14 cellular contexts compared by ENCODE assay signal in genomic region chr17:39705786-39706348, GRCh38. TPM values are rescaled to one million over a fixed set of nuclear protein-coding genes. Genes with fewer than 3 reads are reported as not detected.
DNase-seq lines count a peak whose midpoint lies in the region; ATAC-seq and TF ChIP-seq lines count a peak whose summit lies in the region.
"Had no signal": no experiment of that assay in that cellular context is flagged by ENCODE, and none has a peak within 500 bp of the region (broad histone marks: within the 10 kb centered on the region; RNA-seq: fewer than 3 reads in every experiment).

No MANE protein-coding gene starts in this region.

- H3K4me1 Mint-ChIP-seq in H9, result peaks cover 45 to 52% of the 10 kb centered on the region in 2 experiments
- peaks cover 12% of the 10 kb centered on the region for H3K4me1 Mint-ChIP-seq in activated T-helper 17 cell treated with anti-CD3 and anti-CD28 coated beads, Interleukin-2, amount 50 U/mL, for 72 hours

- H3K4ac ChIP-seq in H9 (ENCODE audit: low read depth, low read length), result no peak overlapping the region

- H3K9me3 ChIP-seq in H9 (ENCODE audit: control insufficient read depth, low read depth, low read length), result no peaks in the 10 kb centered on the region
- H3K9me3 ChIP-seq in ascending aorta, result no peaks in the 10 kb centered on the region
- H3K9me3 ChIP-seq in iPS-20b (ENCODE audit: insufficient read depth, low read depth, low read length), result no peaks in the 10 kb centered on the region
- no peaks in the 10 kb centered on the region for H3K9me3 ChIP-seq in psoas muscle

- ATAC-seq in psoas muscle, result peak; percentile 59 to 79 (median 74)
- ATAC-seq in HG03196 (IDR thresholded peaks at IDR 0.05; ENCODE audit: unreplicated experiment), result no peak
- ATAC-seq in activated T-helper 17 cell treated with anti-CD3 and anti-CD28 coated beads, Interleukin-2, amount 50 U/mL, for 72 hours (replicated peaks), result no peak
- ATAC-seq: activated CD4-positive, CD25-positive, alpha-beta regulatory T cell treated with anti-CD3 and anti-CD28 coated beads, Interleukin-2, amount 50 U/mL, for 24 hours had no signal

- H4K8ac ChIP-seq in H9 (replicated peaks; ENCODE audit: insufficient read length, low read depth, low read length), result no peak overlapping the region

- intact Hi-C loops in ascending aorta (cut with DNase I) (loop anchor here (2.0 kb wide), 3 partner anchors 25 to 37 kb away; partner anchors contain the start of genes MIEN1 and PNMT), psoas muscle (cut with DNase I) (no loop called here)

- H3K56ac ChIP-seq in H9 (ENCODE audit: insufficient read length, low read depth, low read length), result no peak overlapping the region

- TF ChIP-seq CTCF in H9 (conservative IDR thresholded peaks at IDR 0.05) (no peak), ascending aorta (IDR thresholded peaks at IDR 0.05) (no peak), psoas muscle (IDR thresholded peaks at IDR 0.05) (no peak)

- no peak overlapping the region for H3T11ph ChIP-seq in H9 (ENCODE audit: low read length)

- H3K23me2 ChIP-seq in H9 (ENCODE audit: insufficient read length, low read depth, low read length, poor library complexity, severe bottlenecking), result peaks cover 7% of the 10 kb centered on the region

- no peak overlapping the region for H3K4me3 Mint-ChIP-seq in H9
- H3K4me3 Mint-ChIP-seq in activated T-helper 17 cell treated with anti-CD3 and anti-CD28 coated beads, Interleukin-2, amount 50 U/mL, for 72 hours, result no peak overlapping the region

- in situ Hi-C loops in KBM-7 (cut with MboI; ENCODE audit: low pct_unique_long_range_greater_than_20kb, low sequenced_read_pairs), result no loop called here

- no peak overlapping the region for H2BK120ac ChIP-seq in H9 (ENCODE audit: low read depth, low read length, poor library complexity, severe bottlenecking)

- peaks cover 39 to 41% of the 10 kb centered on the region in 2 donors for H3K36me3 ChIP-seq in ascending aorta
- peaks cover 76% of the 10 kb centered on the region for H3K36me3 ChIP-seq in iPS-20b (ENCODE audit: insufficient read depth, low read depth, low read length)
- H3K36me3 ChIP-seq in psoas muscle (ENCODE audit: insufficient read depth in 1 of 2, low read depth in 1 of 2), result peaks cover 0 to 41% of the 10 kb centered on the region in 2 donors

- no peak overlapping the region for H4K91ac ChIP-seq in H9 (ENCODE audit: insufficient read length, low read depth, low read length)

- no peak overlapping the region for H2AK5ac ChIP-seq in H9 (ENCODE audit: insufficient read length, low read length)

- H3K27ac ChIP-seq in H9 (ENCODE audit: insufficient read length, low read depth, low read length) (no peak overlapping the region), ascending aorta (peak overlapping the region; percentile 83 to 88), iPS-20b (ENCODE audit: low read length) (peak overlapping the region; percentile 77), psoas muscle (peak overlapping the region; percentile 63)
- H3K27ac ChIP-seq: HL-60 had no signal

- DNase-seq in H9 (peak; percentile 52), ascending aorta (ENCODE audit: low spot score in 2 of 2) (no peak), psoas muscle (no peak), NCI-H2227 treated with DMSO at 0.1 percent for 48 hours (lab: John Stamatoyannopoulos, UW) (no peak), KBM-7 (no peak)
- DNase-seq: activated gamma-delta T cell; CD4-positive, CD25-positive, alpha-beta regulatory T cell; NCI-H2081; RPMI8226 had no signal

- H3K4me3 ChIP-seq in ascending aorta (peak overlapping the region in 1 of 2 donors; percentile 32), iPS-20b (ENCODE audit: low read length) (0 out of 2 replicates have a peak overlapping the region, but pooled peaks have one; percentile 8), psoas muscle (no peak overlapping the region)

- H4K5ac ChIP-seq in H9 (ENCODE audit: insufficient read length, low read depth, low read length), result no peak overlapping the region

- no peak overlapping the region for H3K23ac ChIP-seq in H9 (ENCODE audit: insufficient read length, low read depth, low read length)

- H3K36me3 Mint-ChIP-seq in H9 (ENCODE audit: insufficient read depth in 1 of 3, low read depth in 3 of 3), result peaks cover 51 to 74% (median 59%) of the 10 kb centered on the region in 3 experiments
- no peaks in the 10 kb centered on the region for H3K36me3 Mint-ChIP-seq in activated T-helper 17 cell treated with anti-CD3 and anti-CD28 coated beads, Interleukin-2, amount 50 U/mL, for 72 hours (ENCODE audit: low read depth)
- H3K36me3 Mint-ChIP-seq: CD4-positive, CD25-positive, alpha-beta regulatory T cell had no signal

- H4K20me1 ChIP-seq in H9 (ENCODE audit: control insufficient read depth, insufficient read depth, insufficient read length), result no peaks in the 10 kb centered on the region

- H2BK5ac ChIP-seq in H9 (ENCODE audit: insufficient read length, low read length), result no peak overlapping the region

- no peak overlapping the region for H3K9ac ChIP-seq in H9 (ENCODE audit: extremely low read depth, insufficient read length, low read length)
- peak overlapping the region; percentile 61 for H3K9ac ChIP-seq in iPS-20b (ENCODE audit: low read depth, low read length)

- peaks cover 50% of the 10 kb centered on the region for H3K79me2 ChIP-seq in H9 (ENCODE audit: insufficient read depth, low read length)

- no peaks in the 10 kb centered on the region; the same call in 1 of the 2 replicates for H3K27me3 Mint-ChIP-seq in H9 (ENCODE audit: low read depth)
- peaks cover 10% of the 10 kb centered on the region for H3K27me3 Mint-ChIP-seq in activated T-helper 17 cell treated with anti-CD3 and anti-CD28 coated beads, Interleukin-2, amount 50 U/mL, for 72 hours

- no CpG with 5 or more reads among the region's 12 CpGs for WGBS in H9 (ENCODE audit: extremely low coverage, insufficient read length, low lambda C conversion rate)
- 26 to 44% (median 33%) methylated on average over 12 of the region's 12 CpGs for WGBS in psoas muscle, 3 donors

- no peak overlapping the region for H2BK20ac ChIP-seq in H9 (ENCODE audit: low read depth, low read length, poor library complexity, severe bottlenecking)

- no peak overlapping the region for H3K18ac ChIP-seq in H9 (ENCODE audit: insufficient read length, low read depth, low read length)

- no peaks in the 10 kb centered on the region for H3K27me3 ChIP-seq in H9 (ENCODE audit: insufficient read depth, low read length)
- H3K27me3 ChIP-seq in ascending aorta, result no peaks in the 10 kb centered on the region
- H3K27me3 ChIP-seq in iPS-20b (ENCODE audit: insufficient read depth, low read length), result no peaks in the 10 kb centered on the region
- no peaks in the 10 kb centered on the region for H3K27me3 ChIP-seq in psoas muscle (ENCODE audit: insufficient read depth in 3 of 3, low read length in 2 of 3)

- no peak overlapping the region for H2BK12ac ChIP-seq in H9 (ENCODE audit: insufficient read length, low read depth, low read length)

- H3K79me1 ChIP-seq in H9 (ENCODE audit: insufficient read depth, low read depth, low read length, poor library complexity, severe bottlenecking), result no peaks in the 10 kb centered on the region

- no peak overlapping the region for H2AFZ ChIP-seq in H9 (ENCODE audit: low read length)

- no peak overlapping the region for H2BK15ac ChIP-seq in H9 (ENCODE audit: low read depth, low read length)

- H3K14ac ChIP-seq in H9 (ENCODE audit: insufficient read depth, low read length), result peak overlapping the region; percentile 10; the same call in 1 of the 2 replicates

- H3K4me1 ChIP-seq in H9 (ENCODE audit: insufficient read depth, low read length) (peaks cover 16% of the 10 kb centered on the region), ascending aorta (peaks cover 7 to 38% of the 10 kb centered on the region in 2 donors), iPS-20b (ENCODE audit: insufficient read depth, low read length) (peaks cover 25% of the 10 kb centered on the region), psoas muscle (peaks cover 49% of the 10 kb centered on the region)

- no peaks in the 10 kb centered on the region for H3K9me3 Mint-ChIP-seq in H9
- no peaks in the 10 kb centered on the region for H3K9me3 Mint-ChIP-seq in activated T-helper 17 cell treated with anti-CD3 and anti-CD28 coated beads, Interleukin-2, amount 50 U/mL, for 72 hours

- peak overlapping the region; percentile 77 to 82 (median 77); a peak in 5 of 7 replicates for H3K27ac Mint-ChIP-seq in H9
- no peak overlapping the region for H3K27ac Mint-ChIP-seq in activated T-helper 17 cell treated with anti-CD3 and anti-CD28 coated beads, Interleukin-2, amount 50 U/mL, for 72 hours

- no peak overlapping the region for H3K4me2 ChIP-seq in H9 (ENCODE audit: insufficient read depth, insufficient read length, low read length)

RNA-seq across cellular contexts. Expression of gene ERBB2, which starts 6.0 kb away (rescaled TPM):
- total RNA-seq in H9 (2021) (216 and 217 TPM in 2 replicates), ascending aorta (124 TPM), psoas muscle (10 to 100 TPM; 20.4 to 24.9 (median 21.1) TPM)
- 10 to 100 TPM in 1 of 3 donors, 1 to 10 TPM in 2; 4.0 to 11.1 (median 9.2) TPM for polyA plus RNA-seq in psoas muscle
- total RNA-seq in activated T-helper 17 cell treated with anti-CD3 and anti-CD28 coated beads, Interleukin-2, amount 50 U/mL, for 72 hours, result 1 to 10 TPM; 3.4 to 5.9 TPM

RNA-seq across cellular contexts. Expression of gene PGAP3, which starts 18.0 kb away (rescaled TPM):
- total RNA-seq in H9 (2021) (29.0 and 30.2 TPM in 2 replicates), ascending aorta (29.5 TPM), psoas muscle (1 to 10 TPM; 4.5 to 7.9 (median 6.7) TPM)
- 1 to 10 TPM; 1.4 to 4.2 (median 3.3) TPM for polyA plus RNA-seq in psoas muscle
- 10 to 100 TPM in 1 of 2 donors, 1 to 10 TPM in 1; 5.9 to 14.8 TPM for total RNA-seq in activated T-helper 17 cell treated with anti-CD3 and anti-CD28 coated beads, Interleukin-2, amount 50 U/mL, for 72 hours

RNA-seq across cellular contexts. Expression of gene MIEN1, which starts 24.5 kb away (rescaled TPM):
- total RNA-seq in H9 (2021) (45.2 and 50.8 TPM in 2 replicates), ascending aorta (64.2 TPM), psoas muscle (10 to 100 TPM; 28.2 to 44.3 (median 36.2) TPM)
- polyA plus RNA-seq in psoas muscle, result 10 to 100 TPM; 42.6 to 83.9 (median 63.5) TPM
- 10 to 100 TPM; 24.6 to 45.2 TPM for total RNA-seq in activated T-helper 17 cell treated with anti-CD3 and anti-CD28 coated beads, Interleukin-2, amount 50 U/mL, for 72 hours

RNA-seq across cellular contexts. Expression of gene GRB7, which starts 31.9 kb away (rescaled TPM):
- total RNA-seq in H9 (2021) (50.6 and 55.0 TPM in 2 replicates), ascending aorta (1.6 TPM), psoas muscle (not detected)
- under 1 TPM in 2 of 3 donors, not detected in 1; 0.06 to 0.69 TPM for polyA plus RNA-seq in psoas muscle
- under 1 TPM in 1 of 2 donors, not detected in 1; 0.40 TPM for total RNA-seq in activated T-helper 17 cell treated with anti-CD3 and anti-CD28 coated beads, Interleukin-2, amount 50 U/mL, for 72 hours
- total RNA-seq: CD4-positive, CD25-positive, alpha-beta regulatory T cell had no signal
- polyA plus RNA-seq: CD4-positive, CD25-positive, alpha-beta regulatory T cell had no signal

RNA-seq across cellular contexts. Expression of gene PNMT, which starts 37.6 kb away (rescaled TPM):
- total RNA-seq in H9 (2021), result 2.1 and 2.3 TPM in 2 replicates
- 5.1 TPM for total RNA-seq in ascending aorta
- total RNA-seq in psoas muscle, result 10 to 100 TPM in 2 of 4 donors, 1 to 10 TPM in 2; 5.9 to 15.3 (median 11.8) TPM
- 10 to 100 TPM in 1 of 3 donors, 1 to 10 TPM in 2; 6.0 to 13.0 (median 6.8) TPM for polyA plus RNA-seq in psoas muscle
- total RNA-seq in activated T-helper 17 cell treated with anti-CD3 and anti-CD28 coated beads, Interleukin-2, amount 50 U/mL, for 72 hours, result not detected
- polyA plus RNA-seq: CD4-positive, CD25-positive, alpha-beta regulatory T cell had no signal

Comparison
In these comparisons a context has a peak if more than half of its experiments do, and no peak if none do; other contexts are left out.
1. ATAC-seq: peak in psoas muscle (4 of 4); none in HG03196 (single experiment) and activated T-helper 17 cell treated with anti-CD3 and anti-CD28 coated beads, Interleukin-2, amount 50 U/mL, for 72 hours (single experiment).